ENCODE assay signal across 35 cellular contexts in genomic region chr19:1049841-1050240, GRCh38. TPM values are rescaled to one million over a fixed set of nuclear protein-coding genes. Genes with fewer than 3 reads are reported as not detected.
"Had no signal": no experiment of that assay in that cellular context is flagged by ENCODE, and none has a peak within 500 bp of the region (broad histone marks: within the 10 kb centered on the region; RNA-seq: fewer than 3 reads in every experiment).

No MANE protein-coding gene starts in this region.

- H3K4me1 ChIP-seq: colonic mucosa, gastrocnemius medialis, left lung, prostate gland, right atrium auricular region, sigmoid colon, testis, tibial artery had no signal

- H3K27me3 ChIP-seq: colonic mucosa, gastrocnemius medialis, hepatocyte, left lung, right atrium auricular region, sigmoid colon, testis, tibial artery had no signal

- H3K9me3 Mint-ChIP-seq: dendritic cell treated with granulocyte-macrophage colony-stimulating factor and Interleukin-4, amounts not matched to agents 40 ng/mL and 50 ng/mL, for 4 days; endodermal cell; natural killer cell; neural crest cell; stimulated activated effector memory CD8-positive, alpha-beta T cell treated with anti-CD3 and anti-CD28 coated beads, Interleukin-12 subunit alpha, Interleukin-12 subunit beta, amount 100 ng/mL, for 72 hours; type B pancreatic cell had no signal

- H3K36me3 Mint-ChIP-seq: natural killer cell, type B pancreatic cell had no signal

- H3K27ac ChIP-seq: colonic mucosa, epithelial cell of prostate, gastrocnemius medialis, hepatocyte, left lung, prostate gland, right atrium auricular region, sigmoid colon, testis, tibial artery had no signal

- H3K4me3 Mint-ChIP-seq: dendritic cell treated with granulocyte-macrophage colony-stimulating factor and Interleukin-4, amounts not matched to agents 40 ng/mL and 50 ng/mL, for 4 days; endodermal cell; natural killer cell; neural crest cell; stimulated activated effector memory CD8-positive, alpha-beta T cell treated with anti-CD3 and anti-CD28 coated beads, Interleukin-12 subunit alpha, Interleukin-12 subunit beta, amount 100 ng/mL, for 72 hours; type B pancreatic cell had no signal

- DNase-seq: colonic mucosa; effector CD8-positive, alpha-beta T cell; endodermal cell; foreskin fibroblast; gastrocnemius medialis; head of caudate nucleus; left cardiac atrium; natural killer cell; nucleus accumbens; sigmoid colon; stimulated activated CD4-positive, alpha-beta T cell treated with anti-CD3 and anti-CD28 coated beads, Interleukin-2, amount 100 ng/mL, for 24 hours; stimulated activated CD4-positive, alpha-beta T cell treated with anti-CD3 and anti-CD28 coated beads, Interleukin-4, amount 100 ng/mL, for 24 hours; stimulated activated naive CD4-positive, alpha-beta T cell treated with Interleukin-2 at 50 U/mL for 16 hours; substantia nigra; testis; tibial artery had no signal

- H3K27me3 Mint-ChIP-seq: dendritic cell treated with granulocyte-macrophage colony-stimulating factor and Interleukin-4, amounts not matched to agents 40 ng/mL and 50 ng/mL, for 4 days; type B pancreatic cell had no signal

- H3K4me1 Mint-ChIP-seq: endodermal cell had no signal

- H3K9me3 ChIP-seq: colonic mucosa, gastrocnemius medialis, left lung, prostate gland, right atrium auricular region, sigmoid colon, testis, tibial artery had no signal

- H3K27ac Mint-ChIP-seq: dendritic cell treated with granulocyte-macrophage colony-stimulating factor and Interleukin-4, amounts not matched to agents 40 ng/mL and 50 ng/mL, for 4 days; endodermal cell; natural killer cell; stimulated activated effector memory CD8-positive, alpha-beta T cell treated with anti-CD3 and anti-CD28 coated beads, Interleukin-12 subunit alpha, Interleukin-12 subunit beta, amount 100 ng/mL, for 72 hours; type B pancreatic cell had no signal

- H3K4me3 ChIP-seq: colonic mucosa, gastrocnemius medialis, hepatocyte, left lung, prostate gland, right atrium auricular region, sigmoid colon, testis, tibial artery had no signal

- H3K36me3 ChIP-seq: colonic mucosa, prostate gland, right atrium auricular region, sigmoid colon, tibial artery had no signal

- ATAC-seq: esophagus mucosa; gastrocnemius medialis; left cardiac atrium; left lung; natural killer cell; stimulated activated effector memory CD8-positive, alpha-beta T cell treated with anti-CD3 and anti-CD28 coated beads, Interleukin-12 subunit alpha, Interleukin-12 subunit beta, amount 100 ng/mL, for 72 hours had no signal

RNA-seq across cellular contexts. Expression of gene RNU6-2, which starts 28.5 kb away (rescaled TPM):
- total RNA-seq: chondrocyte, colonic mucosa, endodermal cell, esophagus mucosa, gastrocnemius medialis, glomerular endothelial cell, hepatocyte, kidney epithelial cell, left cardiac atrium, left lung, lower leg skin, lung microvascular endothelial cell, mononuclear cell, natural killer cell, neural crest cell, osteocyte, prostate gland, right atrium auricular region, sigmoid colon, skeletal muscle tissue, testis, urinary bladder had no signal
- polyA plus RNA-seq: hepatocyte, sigmoid colon, urinary bladder had no signal
